In the genomic region with DNA sequence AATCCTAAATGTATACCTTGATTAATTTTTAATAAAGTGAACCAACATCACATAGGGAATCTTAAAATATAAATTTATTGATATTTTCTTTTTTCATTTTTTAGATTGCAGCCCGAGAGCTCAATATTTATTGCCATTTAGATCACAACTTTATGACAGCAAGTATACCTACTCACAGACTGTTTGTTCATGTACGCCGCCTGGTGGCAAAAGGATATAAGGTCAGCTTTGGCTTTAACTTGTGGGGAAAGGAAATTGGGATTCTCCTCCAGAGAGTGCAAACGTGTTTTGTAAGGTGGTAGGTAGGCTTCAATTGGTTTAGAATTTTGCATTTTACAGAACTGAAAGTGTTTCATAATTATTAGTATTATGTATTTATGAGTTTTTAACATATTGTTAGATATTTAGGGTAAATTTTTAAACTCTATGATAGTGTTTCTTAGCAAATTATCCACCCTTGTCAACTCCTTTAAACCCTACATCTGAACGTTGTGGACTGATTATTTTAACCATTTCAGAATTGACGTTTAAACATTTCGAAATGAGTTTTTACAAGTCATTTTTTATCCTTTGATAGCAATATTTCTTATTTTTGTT, we compare ENCODE assay signal across 1 cellular context.
TF ChIP-seq lines count a peak whose summit lies in the region.

No MANE protein-coding gene starts in this region.

TF ChIP-seq in H1, 55 proteins besides CTCF, POLR2A, EP300 and RAD21:
- TF ChIP-seq, protein P1, sequence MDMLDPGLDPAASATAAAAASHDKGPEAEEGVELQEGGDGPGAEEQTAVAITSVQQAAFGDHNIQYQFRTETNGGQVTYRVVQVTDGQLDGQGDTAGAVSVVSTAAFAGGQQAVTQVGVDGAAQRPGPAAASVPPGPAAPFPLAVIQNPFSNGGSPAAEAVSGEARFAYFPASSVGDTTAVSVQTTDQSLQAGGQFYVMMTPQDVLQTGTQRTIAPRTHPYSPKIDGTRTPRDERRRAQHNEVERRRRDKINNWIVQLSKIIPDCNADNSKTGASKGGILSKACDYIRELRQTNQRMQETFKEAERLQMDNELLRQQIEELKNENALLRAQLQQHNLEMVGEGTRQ (IDR thresholded peaks at IDR 0.05; ENCODE audit: low read length), result no peak
- no peak for TF ChIP-seq JUN (IDR thresholded peaks at IDR 0.05; ENCODE audit: low read depth, low read length)
- TF ChIP-seq KDM4A (IDR thresholded peaks at IDR 0.05; ENCODE audit: low read depth, low read length, severe bottlenecking), result no peak
- TF ChIP-seq BRCA1 (IDR thresholded peaks at IDR 0.05; ENCODE audit: low read depth, low read length), result no peak
- TF ChIP-seq SAP30 (IDR thresholded peaks at IDR 0.05; ENCODE audit: insufficient read depth, insufficient replicate concordance, low read length), result no peak
- TF ChIP-seq GTF2F1 (IDR thresholded peaks at IDR 0.05; ENCODE audit: borderline replicate concordance, low read depth, low read length), result no peak
- TF ChIP-seq CHD1 (IDR thresholded peaks at IDR 0.05; ENCODE audit: low read depth, low read length), result no peak
- TF ChIP-seq YY1 (IDR thresholded peaks at IDR 0.05; ENCODE audit: low read depth, low read length), result no peak
